1 cellular context compared by ENCODE assay signal in the genomic region with DNA sequence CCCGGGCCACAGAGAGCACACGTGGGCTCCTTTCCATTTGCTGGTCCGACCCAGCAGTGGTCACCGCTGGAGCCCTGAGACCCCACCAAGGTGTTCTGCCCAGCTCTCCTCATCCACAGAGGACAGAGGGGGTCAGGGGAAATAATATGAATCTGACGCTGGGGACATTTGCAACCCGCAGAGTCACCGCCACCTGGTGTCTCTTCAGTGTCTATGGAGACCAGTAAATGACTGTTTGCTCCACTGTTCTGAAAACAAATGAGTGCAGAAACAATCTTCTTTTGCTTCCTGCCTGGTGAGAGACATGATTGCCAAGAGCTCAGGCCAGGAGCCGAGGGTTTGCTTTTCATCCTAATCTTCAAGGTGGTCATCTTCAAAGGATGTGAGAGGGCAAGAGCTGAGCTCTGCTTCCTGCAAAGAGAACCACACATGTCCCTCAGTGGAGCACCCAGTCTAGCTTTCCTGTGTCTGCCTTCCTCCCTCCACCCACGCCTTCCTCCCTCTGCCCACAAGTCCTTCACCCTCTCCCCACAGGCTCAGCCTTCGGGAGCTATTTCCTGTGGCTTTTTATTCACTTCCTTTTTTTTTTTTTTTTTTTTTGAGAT.
TF ChIP-seq lines count a peak whose summit lies in the region.

No MANE protein-coding gene starts in this region.

TF ChIP-seq in HepG2, 621 proteins besides CTCF, POLR2A, EP300 and RAD21:
- TF ChIP-seq SAP130 (CRISPR knock-in tag; IDR thresholded peaks at IDR 0.05; ENCODE audit: low read depth): 0 out of 2 replicates have a peak, but pooled peaks have one; percentile 10
- no peak for TF ChIP-seq TEAD2 (CRISPR knock-in tag; IDR thresholded peaks at IDR 0.05)
- peak; percentile 76 for TF ChIP-seq ZNF263 (CRISPR knock-in tag; IDR thresholded peaks at IDR 0.05)
- TF ChIP-seq SRSF9 (IDR thresholded peaks at IDR 0.05; ENCODE audit: borderline replicate concordance, insufficient read depth, low read depth, low read length, poor library complexity, severe bottlenecking): no peak
- TF ChIP-seq ZBTB8A (CRISPR knock-in tag; IDR thresholded peaks at IDR 0.05; ENCODE audit: borderline replicate concordance, low read depth): no peak
- peak; percentile 33; the same call in 1 of the 2 replicates for TF ChIP-seq ZBTB38 (CRISPR knock-in tag; IDR thresholded peaks at IDR 0.05)
- TF ChIP-seq ZNF839 (CRISPR knock-in tag; IDR thresholded peaks at IDR 0.05; ENCODE audit: borderline replicate concordance): 0 out of 2 replicates have a peak, but pooled peaks have one; percentile 47
- TF ChIP-seq, protein P1, sequence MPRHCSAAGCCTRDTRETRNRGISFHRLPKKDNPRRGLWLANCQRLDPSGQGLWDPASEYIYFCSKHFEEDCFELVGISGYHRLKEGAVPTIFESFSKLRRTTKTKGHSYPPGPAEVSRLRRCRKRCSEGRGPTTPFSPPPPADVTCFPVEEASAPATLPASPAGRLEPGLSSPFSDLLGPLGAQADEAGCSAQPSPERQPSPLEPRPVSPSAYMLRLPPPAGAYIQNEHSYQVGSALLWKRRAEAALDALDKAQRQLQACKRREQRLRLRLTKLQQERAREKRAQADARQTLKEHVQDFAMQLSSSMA (CRISPR knock-in tag; IDR thresholded peaks at IDR 0.05): 0 out of 2 replicates have a peak, but pooled peaks have one; percentile 52
- TF ChIP-seq NBN (conservative IDR thresholded peaks at IDR 0.05): no peak
- no peak for TF ChIP-seq SYNCRIP (IDR thresholded peaks at IDR 0.05; ENCODE audit: insufficient read depth, low read depth, low read length)
- TF ChIP-seq ZBTB1 (CRISPR knock-in tag; IDR thresholded peaks at IDR 0.05; ENCODE audit: borderline replicate concordance): no peak
